Comparison of ENCODE assay signal across 18 cellular contexts in the genomic region with DNA sequence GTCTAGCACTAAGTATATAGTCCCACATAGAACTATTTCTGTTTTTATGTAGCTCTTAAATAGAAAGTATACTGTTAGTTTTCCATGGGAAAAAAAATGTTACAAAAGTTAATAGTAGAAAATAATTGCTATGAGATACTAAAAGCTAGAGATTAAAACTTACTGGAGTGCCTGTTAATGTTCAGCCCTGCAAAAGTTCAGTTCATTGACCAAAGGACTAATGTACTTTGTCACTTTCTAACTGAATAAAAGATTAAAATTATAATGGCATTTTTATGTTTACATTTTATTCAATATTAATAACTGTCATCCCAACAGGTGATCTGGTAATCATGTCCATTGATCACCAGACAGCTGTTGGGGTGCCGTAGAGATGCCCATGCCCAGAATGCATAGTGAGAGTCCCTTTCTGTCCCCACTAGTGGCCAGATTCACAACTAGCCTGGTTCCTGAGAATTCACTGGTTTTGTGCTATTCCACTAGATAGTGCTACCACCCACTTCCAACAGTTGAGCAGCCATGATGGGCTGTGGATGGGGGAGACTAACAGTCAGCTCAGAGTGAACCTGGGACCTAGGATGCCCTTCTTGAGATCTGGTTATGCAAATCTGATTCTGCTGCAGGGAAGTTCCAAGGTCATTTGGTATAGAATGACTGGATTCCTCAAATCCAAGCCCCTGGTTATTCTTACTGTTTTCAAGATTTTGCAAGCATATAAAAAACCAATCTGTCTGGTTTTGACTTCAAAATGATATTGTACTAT. TPM values are rescaled to one million over a fixed set of nuclear protein-coding genes. Genes with fewer than 3 reads are reported as not detected.
A peak's percentile ranks its signal among the peaks of the same experiment; 100 is the strongest.
DNase-seq lines count a peak whose midpoint lies in the region; ATAC-seq, FAIRE-seq and TF ChIP-seq lines count a peak whose summit lies in the region.
"Had no signal": no experiment of that assay in that cellular context is flagged by ENCODE, and none has a peak within 500 bp of the region (broad histone marks: within the 10 kb centered on the region; RNA-seq: fewer than 3 reads in every experiment).

No MANE protein-coding gene starts in this region.

- no peak overlapping the region for H2AFZ ChIP-seq in GM12878 (ENCODE audit: control insufficient read depth, low read depth, low read length)

- TF ChIP-seq RAD21 in GM12878 (IDR thresholded peaks at IDR 0.05; ENCODE audit: insufficient read depth, low read depth, low read length): no peak

- BruUV-seq in GM12878 (replicated peaks; lab: Mats Ljungman, UMichigan): no TSS peak

- no peaks in the 10 kb centered on the region for H3K27me3 ChIP-seq in GM12878 (replicated peaks in 1 of 2; ENCODE audit: control insufficient read depth in 2 of 2, insufficient read depth in 2 of 2, low read length in 1 of 2)
- H3K27me3 ChIP-seq: right lobe of liver, SJSA1 had no signal

- CTCF ChIA-PET in GM12878 (lab: Yijun Ruan, JAX): interaction anchor here (0.5 to 7.8 kb wide), 32 partner anchors 10 to 532 kb away, joined by 3 to 80 read pairs (median 5); a partner anchor contains a TSS

- no peaks in the 10 kb centered on the region for H4K20me1 ChIP-seq in GM12878 (ENCODE audit: control insufficient read depth, insufficient read depth)

- 0 out of 2 replicates have a peak overlapping the region, but pooled peaks have one; percentile 1 for H3K4me3 ChIP-seq in GM12878
- H3K4me3 ChIP-seq: right lobe of liver, SJSA1 had no signal

- POLR2A ChIA-PET in GM12878 (lab: Charles Lee): interaction anchor here (0.6 to 2.6 kb wide), 15 partner anchors 11 to 496 kb away, joined by 3 to 21 read pairs (median 4); a partner anchor contains a TSS

- intact Hi-C loops in GM12878 (cut with micrococcal nuclease; ENCODE audit: unreplicated experiment): loop anchor here (2.0 kb wide), 1 partner anchor 25 kb away; no protein-coding TSS in a partner anchor
- intact Hi-C loops in posterior cingulate gyrus (cut with DNase I): no loop called here

- no peak for TF ChIP-seq EP300 in GM12878 (IDR thresholded peaks at IDR 0.05; ENCODE audit: borderline replicate concordance in 1 of 2, control insufficient read depth in 1 of 2, low read depth in 2 of 2, low read length in 2 of 2)

- H3K4me1 ChIP-seq in GM12878 (ENCODE audit: control insufficient read depth, insufficient read depth, low read length): peaks cover 34% of the 10 kb centered on the region
- H3K4me1 ChIP-seq: SJSA1 had no signal

- peak overlapping the region; percentile 83 for H3K4me2 ChIP-seq in GM12878 (ENCODE audit: control insufficient read depth, insufficient read depth)

- no peaks in the 10 kb centered on the region for H3K9me3 ChIP-seq in GM12878 (replicated peaks; ENCODE audit: control insufficient read depth, insufficient read depth, low read length)
- H3K9me3 ChIP-seq: right lobe of liver, SJSA1 had no signal

- in situ Hi-C loops in GM12878 (cut with MboI): no loop called here

- no peak overlapping the region for H3K9ac ChIP-seq in GM12878 (ENCODE audit: control insufficient read depth, insufficient read depth, low read length)

- H3K27ac ChIP-seq in GM12878 (ENCODE audit: control insufficient read depth, insufficient read depth): peak overlapping the region; percentile 72
- H3K27ac ChIP-seq: right lobe of liver, SJSA1 had no signal

- FAIRE-seq in GM12878 (lab: Jason Lieb, UNC) (no peak), H54 (lab: Jason Lieb, UNC) (no peak)

- RAD21 ChIA-PET in GM12878 (lab: Charles Lee; ENCODE audit: unreplicated experiment): interaction anchor here (0.7 to 4.4 kb wide), 32 partner anchors 10 to 474 kb away, joined by 3 to 34 read pairs (median 4); a partner anchor contains a TSS

- ATAC-seq in GM18505 (IDR thresholded peaks at IDR 0.05; ENCODE audit: unreplicated experiment) (peak; percentile 38), GM21390 (IDR thresholded peaks at IDR 0.05; ENCODE audit: unreplicated experiment) (peak; percentile 26), HG03095 (IDR thresholded peaks at IDR 0.05; ENCODE audit: unreplicated experiment) (peak; percentile 24), GM12878 (peak; percentile 70)

- WGBS in GM12878 (ENCODE audit: insufficient coverage, insufficient replicate concordance, low lambda C conversion rate, missing lambda C conversion rate): 100% methylated on average over 1 of the region's 1 CpG

- no peak for TF ChIP-seq CTCF in GM12878 (IDR thresholded peaks at IDR 0.05 in 2 of 3, conservative IDR thresholded peaks at IDR 0.05 in 1 of 3; ENCODE audit: control insufficient read depth in 2 of 3, extremely low read depth in 1 of 3, insufficient read depth in 1 of 3, low read depth in 3 of 3, low read length in 3 of 3)

- no peaks in the 10 kb centered on the region; the same call in 1 of the 2 replicates for H3K79me2 ChIP-seq in GM12878 (ENCODE audit: control insufficient read depth, insufficient read depth, low read length)

- H3K36me3 ChIP-seq in GM12878 (ENCODE audit: control insufficient read depth in 2 of 2, insufficient read depth in 2 of 2, low read length in 1 of 2): peaks cover 0 to 20% of the 10 kb centered on the region in 2 experiments; a peak in 3 of 4 replicates

- SMC1A ChIA-PET in GM12878 (lab: Charles Lee; ENCODE audit: uncharacterized antibody, unreplicated experiment): interaction anchor here (0.6 to 4.7 kb wide), 43 partner anchors 8 to 532 kb away, joined by 3 to 47 read pairs (median 4); a partner anchor contains a TSS

- TF ChIP-seq POLR2A in GM18505 (IDR thresholded peaks at IDR 0.05; ENCODE audit: borderline replicate concordance, extremely low read depth, insufficient read depth, insufficient read length) (no peak), GM12878 (IDR thresholded peaks at IDR 0.05; ENCODE audit: low read depth, low read length) (no peak), H54 (IDR thresholded peaks at IDR 0.05; ENCODE audit: low read depth, low read length) (no peak)

- DNase-seq in GM12878 (ENCODE audit: low read depth, low spot score) (no peak), middle frontal gyrus (ENCODE audit: extremely low spot score, low spot score) (no peak), H54 (ENCODE audit: insufficient read length, low spot score) (no peak), A172 (ENCODE audit: low spot score) (no peak), posterior cingulate gyrus (no peak)
- DNase-seq: activated CD4-positive, alpha-beta T cell treated with anti-CD3 and anti-CD28 coated beads for 48 hours; activated naive CD4-positive, alpha-beta T cell treated with Interleukin-2 at 50 U/mL for 16 hours; COR-L47; erythroblast; GF-D8; glutamatergic neuron; NCI-H1105; right lobe of liver; T1000 had no signal

TF ChIP-seq in GM12878, 131 proteins besides CTCF, POLR2A, EP300 and RAD21:
- TF ChIP-seq RBBP5 (conservative IDR thresholded peaks at IDR 0.05): no peak
- TF ChIP-seq POU2F2 (IDR thresholded peaks at IDR 0.05; ENCODE audit: borderline replicate concordance, low read depth, low read length): peak; percentile 55; the same call in 1 of the 3 replicates
- no peak for TF ChIP-seq SP1 (IDR thresholded peaks at IDR 0.05; ENCODE audit: low read depth, low read length)
- TF ChIP-seq YY1 (IDR thresholded peaks at IDR 0.05; ENCODE audit: low read depth, low read length): peak; percentile 64

RNA-seq across cellular contexts. Expression of a gene that starts 57.8 kb away (rescaled TPM):
- 106 and 111 TPM in 2 replicates for total RNA-seq in GM12878 (2013; cell fraction: nucleolus; rRNA removed)
- total RNA-seq in GM12878 (2014; rRNA removed) (51.3 and 60.1 TPM in 2 replicates), GM12878 (2014; rRNA removed; fragmentation: Illumina TruSeq; extraction: Trizol) (77.3 and 79.8 TPM in 2 replicates), GM12878 (2021) (37.9 and 40.0 TPM in 2 replicates)
- polyA plus RNA-seq in GM12878 (2011; ENCODE audit: low read depth): 32.0 TPM
- polyA plus RNA-seq in GM12878 (2011; rRNA removed) (63.5 and 86.7 TPM in 2 replicates), GM12878 (2014; fragmentation: Illumina TruSeq; extraction: Trizol) (59.5 and 87.1 TPM in 2 replicates), GM12878 (2014; fragmentation: Nextera tagmentation; extraction: Ambion mirVana) (10 to 100 TPM; 25.6 to 38.7 TPM), GM12878 (2014; rRNA removed) (34.1 and 39.0 TPM in 2 replicates), GM12878 (2016; fragmentation: Nextera tagmentation; extraction: Ambion mirVana) (10 to 100 TPM; 29.9 to 33.3 TPM)
- 30.5 and 37.4 TPM in 2 replicates for polyA plus RNA-seq in GM12878 (2011; cell fraction: cytosol; rRNA removed)
- polyA plus RNA-seq in GM12878 (2011; cell fraction: nucleus; rRNA removed): 27.5 and 29.9 TPM in 2 replicates
- 54.8 and 55.7 TPM in 2 replicates for polyA plus RNA-seq in GM12878 (2012)
- polyA minus RNA-seq in GM12878 (2011; rRNA and poly(A)+ RNA removed): 47.8 and 54.3 TPM in 2 replicates
- polyA minus RNA-seq in GM12878 (2011; cell fraction: cytosol; rRNA and poly(A)+ RNA removed): 16.6 and 23.3 TPM in 2 replicates
- 22.0 and 25.4 TPM in 2 replicates for polyA minus RNA-seq in GM12878 (2011; cell fraction: nucleus; rRNA and poly(A)+ RNA removed)
- total RNA-seq in A172 (2014; rRNA removed; shearing (Covaris generic)): 24.1 and 30.6 TPM in 2 replicates
